ENCODE assay signal across 28 cellular contexts in genomic region chr20:9059931-9060330, GRCh38. TPM values are rescaled to one million over a fixed set of nuclear protein-coding genes. Genes with fewer than 3 reads are reported as not detected.
DNase-seq lines count a peak whose midpoint lies in the region; ATAC-seq, FAIRE-seq and TF ChIP-seq lines count a peak whose summit lies in the region.
"Had no signal": no experiment of that assay in that cellular context is flagged by ENCODE, and none has a peak within 500 bp of the region (broad histone marks: within the 10 kb centered on the region; RNA-seq: fewer than 3 reads in every experiment).

No MANE protein-coding gene starts in this region.

- no peak for FAIRE-seq in GM19239 (lab: Jason Lieb, UNC)
- FAIRE-seq: A204.1, D721Med had no signal

- no peak overlapping the region for H3K4me3 ChIP-seq in fibroblast of mammary gland (ENCODE audit: control insufficient read depth, low read depth, low read length)
- H3K4me3 ChIP-seq: BLaER1 treated with 17β-estradiol and CSF1 and Interleukin-3, amounts not matched to agents 10 nM and 100 nM; body of pancreas; coronary artery; left ventricle myocardium inferior; mucosa of descending colon; skin epidermis; upper lobe of right lung had no signal

- peak overlapping the region; percentile 53 for H3K27ac Mint-ChIP-seq in HFFc6
- H3K27ac Mint-ChIP-seq: activated CD8-positive, alpha-beta T cell treated with anti-CD3 and anti-CD28 coated beads, Interleukin-2, amount 10 ng/mL, durations not matched to agents 7 days and 5 days; activated naive CD4-positive, alpha-beta T cell treated with anti-CD3 and anti-CD28 coated beads, Interleukin-2, amount 10 ng/mL, durations not matched to agents 7 days and 5 days; progenitor cell of endocrine pancreas; T-helper 2 cell treated with Interferon-gamma antibody and Interleukin-4, amounts not matched to agents 5 μg/mL and 100 μg/mL, for 36 hours had no signal

- peak; percentile 43 for DNase-seq in A172 (ENCODE audit: low spot score)
- peak; percentile 56 for DNase-seq in HFFc6
- peak; percentile 60 for DNase-seq in fibroblast of mammary gland (ENCODE audit: low read depth)
- DNase-seq in LoVo (ENCODE audit: low spot score) = no peak
- DNase-seq in NCI-H524 (lab: John Stamatoyannopoulos, UW) = no peak
- no peak for DNase-seq in GM19239 (ENCODE audit: insufficient read length, low spot score)
- DNase-seq: activated CD8-positive, alpha-beta T cell treated with anti-CD3 and anti-CD28 coated beads, Interleukin-2, amount 10 ng/mL, durations not matched to agents 7 days and 5 days; activated naive CD4-positive, alpha-beta T cell treated with anti-CD3 and anti-CD28 coated beads, Interleukin-2, amount 10 ng/mL, durations not matched to agents 7 days and 5 days; activated T-cell treated with anti-CD3 and anti-CD28 coated beads, Interleukin-2, amount 50 U/mL, for 4 hours; body of pancreas; GF-D8; left ventricle myocardium inferior; mucosa of descending colon; NCI-H1436; NCI-H748 treated with DMSO at 0.1 percent for 48 hours; stimulated activated CD4-positive, alpha-beta T cell treated with anti-CD3 and anti-CD28 coated beads, Interleukin-4, amount 100 ng/mL, for 24 hours; upper lobe of right lung had no signal

- peaks cover 58% of the 10 kb centered on the region for H3K4me1 Mint-ChIP-seq in HFFc6 (ENCODE audit: low read depth)
- H3K4me1 Mint-ChIP-seq: activated naive CD4-positive, alpha-beta T cell treated with anti-CD3 and anti-CD28 coated beads, Interleukin-2, amount 10 ng/mL, durations not matched to agents 7 days and 5 days; neural crest cell had no signal

- peaks cover 10% of the 10 kb centered on the region for H3K36me3 Mint-ChIP-seq in HFFc6 (ENCODE audit: low read depth)
- H3K36me3 Mint-ChIP-seq: activated naive CD4-positive, alpha-beta T cell treated with anti-CD3 and anti-CD28 coated beads, Interleukin-2, amount 10 ng/mL, durations not matched to agents 7 days and 5 days had no signal

- ATAC-seq in SK-N-SH treated with all-trans-retinoic acid at 6 μM for 48 hours (peak; percentile 27; the same call in 1 of the 3 replicates), HG03457 (IDR thresholded peaks at IDR 0.05; ENCODE audit: unreplicated experiment) (no peak)
- ATAC-seq: activated CD4-positive, CD25-positive, alpha-beta regulatory T cell treated with anti-CD3 and anti-CD28 coated beads, Interleukin-2, amount 50 U/mL, for 24 hours; activated CD8-positive, alpha-beta T cell treated with anti-CD3 and anti-CD28 coated beads, Interleukin-2, amount 10 ng/mL, durations not matched to agents 7 days and 5 days; activated T-cell treated with anti-CD3 and anti-CD28 coated beads, Interleukin-2, amount 50 U/mL, for 4 hours; body of pancreas; mucosa of descending colon; upper lobe of right lung had no signal

- H3K4me3 Mint-ChIP-seq in HFFc6 = no peak overlapping the region
- H3K4me3 Mint-ChIP-seq: activated CD8-positive, alpha-beta T cell treated with anti-CD3 and anti-CD28 coated beads, Interleukin-2, amount 10 ng/mL, durations not matched to agents 7 days and 5 days; activated naive CD4-positive, alpha-beta T cell treated with anti-CD3 and anti-CD28 coated beads, Interleukin-2, amount 10 ng/mL, durations not matched to agents 7 days and 5 days; activated T-cell treated with anti-CD3 and anti-CD28 coated beads, Interleukin-2, amount 50 U/mL, for 4 hours; neural crest cell; T-helper 2 cell treated with Interferon-gamma antibody and Interleukin-4, amounts not matched to agents 5 μg/mL and 100 μg/mL, for 36 hours had no signal

- no peak for TF ChIP-seq CTCF in HFFc6 (IDR thresholded peaks at IDR 0.05)
- TF ChIP-seq CTCF in fibroblast of mammary gland (conservative IDR thresholded peaks at IDR 0.05; ENCODE audit: control insufficient read depth, insufficient read depth, low read depth, low read length) = no peak

- no peaks in the 10 kb centered on the region; the same call in 1 of the 2 replicates for H3K9me3 Mint-ChIP-seq in HFFc6
- H3K9me3 Mint-ChIP-seq: activated naive CD4-positive, alpha-beta T cell treated with anti-CD3 and anti-CD28 coated beads, Interleukin-2, amount 10 ng/mL, durations not matched to agents 7 days and 5 days; neural crest cell had no signal

- H3K27me3 Mint-ChIP-seq in HFFc6 (ENCODE audit: insufficient read depth) = no peaks in the 10 kb centered on the region
- H3K27me3 Mint-ChIP-seq: activated naive CD4-positive, alpha-beta T cell treated with anti-CD3 and anti-CD28 coated beads, Interleukin-2, amount 10 ng/mL, durations not matched to agents 7 days and 5 days; progenitor cell of endocrine pancreas had no signal

TF ChIP-seq in SK-N-SH treated with all-trans-retinoic acid at 6 μM for 48 hours, 23 proteins besides CTCF, POLR2A, EP300 and RAD21:
- TF ChIP-seq PATZ1 (CRISPR knock-in tag; IDR thresholded peaks at IDR 0.05; ENCODE audit: borderline replicate concordance) = no peak
- no peak for TF ChIP-seq ZNF565 (CRISPR knock-in tag; conservative IDR thresholded peaks at IDR 0.05; ENCODE audit: low read depth)
- TF ChIP-seq ZC3H10 (CRISPR knock-in tag; IDR thresholded peaks at IDR 0.05) = no peak
- no peak for TF ChIP-seq CSRNP3 (CRISPR knock-in tag; IDR thresholded peaks at IDR 0.05)
- TF ChIP-seq CSDC2 (CRISPR knock-in tag; IDR thresholded peaks at IDR 0.05) = no peak
- TF ChIP-seq ZNF70 (CRISPR knock-in tag; IDR thresholded peaks at IDR 0.05) = no peak
- no peak for TF ChIP-seq PPARA (CRISPR knock-in tag; IDR thresholded peaks at IDR 0.05; ENCODE audit: borderline replicate concordance)
- TF ChIP-seq ZNF8 (CRISPR knock-in tag; IDR thresholded peaks at IDR 0.05) = no peak
- no peak for TF ChIP-seq TSHZ2 (CRISPR knock-in tag; IDR thresholded peaks at IDR 0.05)
- no peak for TF ChIP-seq CREB5 (CRISPR knock-in tag; IDR thresholded peaks at IDR 0.05; ENCODE audit: low read depth)

RNA-seq across cellular contexts. Expression of gene PLCB4, which starts 9.0 kb away (rescaled TPM):
- 22.7 and 26.8 TPM in 2 replicates for total RNA-seq in A172 (2014; rRNA removed; shearing (Covaris generic))
- 10 to 100 TPM; 71.8 to 95.7 (median 79.1) TPM for total RNA-seq in HFFc6 (2021; fragmentation: NEBNext Ultra II Directional; extraction: Animal tissue kit (Norgen Biotek cat#: 25700))
- total RNA-seq: activated CD8-positive, alpha-beta T cell treated with anti-CD3 and anti-CD28 coated beads, Interleukin-2, amount 10 ng/mL, durations not matched to agents 7 days and 5 days had no signal

Comparison
In these comparisons a context has a peak if more than half of its experiments do, and no peak if none do; other contexts are left out.
1. DNase-seq: peak in A172 (single experiment), HFFc6 (single experiment) and fibroblast of mammary gland (single experiment); none in LoVo (single experiment), NCI-H524 (0 of 2) and GM19239 (single experiment).